In genomic region chr17:28807925-28808641, GRCh38 we compare ENCODE assay signal across 9 cellular contexts. TPM values are rescaled to one million over a fixed set of nuclear protein-coding genes. Genes with fewer than 3 reads are reported as not detected.
A peak's percentile ranks its signal among the peaks of the same experiment; 100 is the strongest.
DNase-seq lines count a peak whose midpoint lies in the region; ATAC-seq, FAIRE-seq and TF ChIP-seq lines count a peak whose summit lies in the region.
"Had no signal": no experiment of that assay in that cellular context is flagged by ENCODE, and none has a peak within 500 bp of the region (broad histone marks: within the 10 kb centered on the region; RNA-seq: fewer than 3 reads in every experiment).

No MANE protein-coding gene starts in this region.

- H3K9me3 Mint-ChIP-seq in brain: no peaks in the 10 kb centered on the region
- H3K9me3 Mint-ChIP-seq: activated B cell treated with CpG ODN at 0.5 μM for 24 hours had no signal

- TF ChIP-seq CTCF in brain (conservative IDR thresholded peaks at IDR 0.05) (no peak), D721Med (IDR thresholded peaks at IDR 0.05; ENCODE audit: insufficient read depth, missing control alignments) (no peak)

- DNase-seq in GF-D8 (lab: John Stamatoyannopoulos, UW) (peak; percentile 0), NCI-H1417 treated with DMSO at 0.1 percent for 48 hours (lab: John Stamatoyannopoulos, UW) (peak; percentile 33), left lobe of liver (ENCODE audit: low spot score) (no peak), D721Med (ENCODE audit: insufficient read length, low spot score) (no peak)
- DNase-seq: activated B cell treated with CpG ODN at 0.5 μM for 24 hours had no signal

- peak overlapping the region; percentile 70 to 94 (median 92) for H3K27ac Mint-ChIP-seq in brain
- H3K27ac Mint-ChIP-seq: activated B cell treated with CpG ODN at 0.5 μM for 24 hours had no signal

- H3K4me1 Mint-ChIP-seq in brain: peaks cover 64% of the 10 kb centered on the region

- no peak for FAIRE-seq in D721Med (lab: Jason Lieb, UNC)

- H3K4me3 ChIP-seq in thymus (ENCODE audit: low read length): no peak overlapping the region

- H3K36me3 ChIP-seq in thymus (ENCODE audit: control insufficient read depth, insufficient read depth): peaks cover 11% of the 10 kb centered on the region

- WGBS in thymus: 78% methylated on average over 2 of the region's 2 CpGs

- peak overlapping the region; percentile 64 to 81 (median 75) for H3K4me3 Mint-ChIP-seq in brain
- H3K4me3 Mint-ChIP-seq: activated B cell treated with CpG ODN at 0.5 μM for 24 hours had no signal

- H3K27me3 Mint-ChIP-seq in brain: peaks cover 8% of the 10 kb centered on the region
- H3K27me3 Mint-ChIP-seq: activated B cell treated with CpG ODN at 0.5 μM for 24 hours had no signal

- H3K36me3 Mint-ChIP-seq in brain: peaks cover 33% of the 10 kb centered on the region

- H3K4me1 ChIP-seq in thymus (ENCODE audit: control insufficient read depth, insufficient read depth, low read length): peaks cover 4% of the 10 kb centered on the region

- ATAC-seq in left lobe of liver (peak; percentile 45), GM18520 (IDR thresholded peaks at IDR 0.05; ENCODE audit: unreplicated experiment) (no peak), GM19463 (IDR thresholded peaks at IDR 0.05; ENCODE audit: unreplicated experiment) (no peak)

- H3K27ac ChIP-seq in thymus (ENCODE audit: low read depth): peak overlapping the region; percentile 76

- H3K9me3 ChIP-seq in thymus (ENCODE audit: control insufficient read depth): no peaks in the 10 kb centered on the region

- no peaks in the 10 kb centered on the region for H3K27me3 ChIP-seq in thymus (ENCODE audit: control insufficient read depth, insufficient read depth)

RNA-seq across cellular contexts. Expression of gene FAM222B, which starts 34.5 kb away (rescaled TPM):
- polyA plus RNA-seq in brain (ENCODE audit: insufficient read depth, low read depth, low replicate concordance) (32.3 TPM), thymus (9.5 TPM)
- 6.6 TPM for total RNA-seq in left lobe of liver

RNA-seq across cellular contexts. Expression of gene ERAL1, which starts 46.7 kb away (rescaled TPM):
- polyA plus RNA-seq in brain (ENCODE audit: insufficient read depth, low read depth, low replicate concordance) (91.1 TPM), thymus (30.3 TPM)
- total RNA-seq in left lobe of liver: 25.3 TPM

Comparison
In these comparisons a context has a peak if more than half of its experiments do, and no peak if none do; other contexts are left out.
1. DNase-seq: peak in GF-D8 (single experiment) and NCI-H1417 treated with DMSO at 0.1 percent for 48 hours (single experiment); none in left lobe of liver (single experiment) and D721Med (single experiment).